In the genomic region with DNA sequence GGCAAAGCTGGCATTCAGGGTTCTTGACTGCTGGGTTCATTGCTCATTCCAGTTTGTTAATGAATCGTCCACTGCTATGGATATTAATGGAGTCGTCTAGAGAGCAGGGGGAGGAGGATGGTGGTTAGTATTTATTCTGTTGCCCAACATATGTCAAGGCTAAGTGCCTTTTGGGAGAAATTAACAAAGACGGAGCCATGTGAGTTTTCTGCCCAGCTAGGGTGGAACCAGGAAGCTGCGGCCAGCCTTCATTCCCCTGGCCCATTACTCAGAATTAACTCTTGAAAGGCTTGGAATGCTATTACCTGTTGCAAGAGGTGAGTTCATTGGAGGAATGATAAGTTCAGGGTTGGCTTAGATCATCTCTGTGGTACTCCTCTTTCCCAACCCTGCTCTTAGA, we compare ENCODE assay signal across 27 cellular contexts. TPM values are rescaled to one million over a fixed set of nuclear protein-coding genes. Genes with fewer than 3 reads are reported as not detected.
DNase-seq lines count a peak whose midpoint lies in the region; ATAC-seq and TF ChIP-seq lines count a peak whose summit lies in the region.
"Had no signal": no experiment of that assay in that cellular context is flagged by ENCODE, and none has a peak within 500 bp of the region (broad histone marks: within the 10 kb centered on the region; RNA-seq: fewer than 3 reads in every experiment).

No MANE protein-coding gene starts in this region.

- POLR2A ChIA-PET in WTC11 (lab: Charles Lee): interaction anchor here (0.6 to 1.9 kb wide), 2 partner anchors 9 to 203 kb away, joined by 3 to 5 read pairs; no protein-coding TSS in a partner anchor

- H3K4me3 ChIP-seq in thoracic aorta: no peak overlapping the region
- H3K4me3 ChIP-seq: BLaER1 treated with 17β-estradiol and CSF1 and Interleukin-3, amounts not matched to agents 10 nM and 100 nM; K562; MG63; skin epidermis; upper lobe of left lung had no signal

- H3K36me3 ChIP-seq in thoracic aorta: no peaks in the 10 kb centered on the region
- H3K36me3 ChIP-seq: MG63, neutrophil, upper lobe of left lung had no signal

- H3K4me3 Mint-ChIP-seq in WTC11: no peak overlapping the region
- H3K4me3 Mint-ChIP-seq in nephron: no peak overlapping the region
- H3K4me3 Mint-ChIP-seq: activated CD4-positive, alpha-beta memory T cell treated with anti-CD3 and anti-CD28 coated beads, Interleukin-2, amount 10 ng/mL, durations not matched to agents 7 days and 5 days; activated naive CD4-positive, alpha-beta T cell treated with anti-CD3 and anti-CD28 coated beads, Interleukin-2, amount 50 U/mL, for 24 hours; activated T-helper 17 cell treated with anti-CD3 and anti-CD28 coated beads, Interleukin-2, amount 50 U/mL, for 72 hours; T-helper 1 cell treated with Interleukin-12 subunit alpha and Interleukin-12 subunit beta and Interleukin-4 antibody, amounts not matched to agents 30 μg/mL and 1 μg/mL, for 36 hours had no signal

- H3K4me1 ChIP-seq in thoracic aorta (ENCODE audit: control insufficient read depth in 1 of 2, low read depth in 2 of 2): peaks cover 44 to 96% of the 10 kb centered on the region in 2 donors
- H3K4me1 ChIP-seq: upper lobe of left lung had no signal

- no peak for DNase-seq in WTC11 (ENCODE audit: low spot score)
- DNase-seq in epithelial cell of prostate (ENCODE audit: low read depth, low spot score): no peak
- DNase-seq in thoracic aorta (ENCODE audit: low spot score): no peak
- no peak for DNase-seq in NCI-H2107 treated with DMSO at 0.1 percent for 48 hours (lab: John Stamatoyannopoulos, UW; ENCODE audit: unreplicated experiment)
- DNase-seq: activated CD4-positive, alpha-beta memory T cell treated with anti-CD3 and anti-CD28 coated beads, Interleukin-2, amount 10 ng/mL, durations not matched to agents 7 days and 5 days; activated CD4-positive, CD25-positive, alpha-beta regulatory T cell treated with anti-CD3 and anti-CD28 coated beads, Interleukin-2, amount 50 U/mL, for 72 hours; cerebellar nuclear complex; DMS79; left cardiac atrium; MG63; NCI-H1417 treated with DMSO at 0.1 percent for 48 hours; NCI-H2107; NCI-H446; NCI-H82; RPMI8226; SK-N-SH; upper lobe of left lung had no signal

- no peaks in the 10 kb centered on the region for H3K9me3 ChIP-seq in thoracic aorta
- H3K9me3 ChIP-seq: BLaER1 treated with 17β-estradiol and CSF1 and Interleukin-3, amounts not matched to agents 10 nM and 100 nM; MG63; neutrophil; SK-N-SH; upper lobe of left lung had no signal

- H3K36me3 Mint-ChIP-seq in WTC11: peaks cover 50% of the 10 kb centered on the region
- H3K36me3 Mint-ChIP-seq in nephron (ENCODE audit: low read depth): peaks cover 24% of the 10 kb centered on the region
- H3K36me3 Mint-ChIP-seq: activated naive CD4-positive, alpha-beta T cell treated with anti-CD3 and anti-CD28 coated beads, Interleukin-2, amount 50 U/mL, for 24 hours had no signal

- H3K27ac ChIP-seq in epithelial cell of prostate: peak overlapping the region; percentile 58
- peak overlapping the region; percentile 66 to 69 for H3K27ac ChIP-seq in thoracic aorta
- H3K27ac ChIP-seq: BLaER1 treated with 17β-estradiol and CSF1 and Interleukin-3, amounts not matched to agents 10 nM and 100 nM; neutrophil; skin epidermis; upper lobe of left lung had no signal

- no peaks in the 10 kb centered on the region for H3K27me3 ChIP-seq in thoracic aorta (replicated peaks; ENCODE audit: insufficient read depth)
- H3K27me3 ChIP-seq: BLaER1 treated with 17β-estradiol and CSF1 and Interleukin-3, amounts not matched to agents 10 nM and 100 nM; MG63; neutrophil; upper lobe of left lung had no signal

- no peaks in the 10 kb centered on the region for H3K9me3 Mint-ChIP-seq in WTC11
- no peaks in the 10 kb centered on the region for H3K9me3 Mint-ChIP-seq in nephron
- H3K9me3 Mint-ChIP-seq: activated CD4-positive, alpha-beta memory T cell treated with anti-CD3 and anti-CD28 coated beads, Interleukin-2, amount 10 ng/mL, durations not matched to agents 7 days and 5 days; activated naive CD4-positive, alpha-beta T cell treated with anti-CD3 and anti-CD28 coated beads, Interleukin-2, amount 50 U/mL, for 24 hours; activated T-helper 17 cell treated with anti-CD3 and anti-CD28 coated beads, Interleukin-2, amount 50 U/mL, for 72 hours; T-helper 1 cell treated with Interleukin-12 subunit alpha and Interleukin-12 subunit beta and Interleukin-4 antibody, amounts not matched to agents 30 μg/mL and 1 μg/mL, for 36 hours had no signal

- TF ChIP-seq CTCF in WTC11 (IDR thresholded peaks at IDR 0.05) (no peak), nephron (IDR thresholded peaks at IDR 0.05; ENCODE audit: unreplicated experiment in 3 of 3) (no peak), thoracic aorta (IDR thresholded peaks at IDR 0.05) (no peak)

- H3K4me1 Mint-ChIP-seq in WTC11: peaks cover 79% of the 10 kb centered on the region
- H3K4me1 Mint-ChIP-seq in nephron: peaks cover 52% of the 10 kb centered on the region
- H3K4me1 Mint-ChIP-seq: activated CD4-positive, alpha-beta memory T cell treated with anti-CD3 and anti-CD28 coated beads, Interleukin-2, amount 10 ng/mL, durations not matched to agents 7 days and 5 days; activated naive CD4-positive, alpha-beta T cell treated with anti-CD3 and anti-CD28 coated beads, Interleukin-2, amount 50 U/mL, for 24 hours; activated T-helper 17 cell treated with anti-CD3 and anti-CD28 coated beads, Interleukin-2, amount 50 U/mL, for 72 hours had no signal

- CTCF ChIA-PET in WTC11 (lab: Charles Lee): interaction anchor here (0.6 to 1.9 kb wide), 3 partner anchors 9 to 128 kb away, joined by 4 read pairs; no protein-coding TSS in a partner anchor

- peak overlapping the region; percentile 53 for H3K27ac Mint-ChIP-seq in WTC11
- peak overlapping the region; percentile 36 to 88 (median 44) for H3K27ac Mint-ChIP-seq in nephron
- H3K27ac Mint-ChIP-seq: activated CD4-positive, alpha-beta memory T cell treated with anti-CD3 and anti-CD28 coated beads, Interleukin-2, amount 10 ng/mL, durations not matched to agents 7 days and 5 days; activated naive CD4-positive, alpha-beta T cell treated with anti-CD3 and anti-CD28 coated beads, Interleukin-2, amount 50 U/mL, for 24 hours; activated T-helper 17 cell treated with anti-CD3 and anti-CD28 coated beads, Interleukin-2, amount 50 U/mL, for 72 hours; T-helper 1 cell treated with Interleukin-12 subunit alpha and Interleukin-12 subunit beta and Interleukin-4 antibody, amounts not matched to agents 30 μg/mL and 1 μg/mL, for 36 hours had no signal

- no peak for ATAC-seq in WTC11
- no peak for ATAC-seq in thoracic aorta (ENCODE audit: insufficient number of reproducible peaks, low FRiP score, low read depth)
- no peak for ATAC-seq in GM18502 (IDR thresholded peaks at IDR 0.05; ENCODE audit: poor library complexity, unreplicated experiment)
- ATAC-seq in GM21717 (IDR thresholded peaks at IDR 0.05; ENCODE audit: unreplicated experiment): no peak
- ATAC-seq: activated T-helper 17 cell treated with anti-CD3 and anti-CD28 coated beads, Interleukin-2, amount 50 U/mL, for 72 hours; K562; left cardiac atrium had no signal

- H3K27me3 Mint-ChIP-seq in WTC11 (ENCODE audit: low read depth) (no peaks in the 10 kb centered on the region), nephron (ENCODE audit: low read depth) (no peaks in the 10 kb centered on the region)

TF ChIP-seq in WTC11, 78 proteins besides CTCF, POLR2A, EP300 and RAD21 (continues in another document):
- no peak for TF ChIP-seq GRHL2 (CRISPR knock-in tag; IDR thresholded peaks at IDR 0.05; ENCODE audit: insufficient replicate concordance, severe bottlenecking)
- TF ChIP-seq, protein P1, sequence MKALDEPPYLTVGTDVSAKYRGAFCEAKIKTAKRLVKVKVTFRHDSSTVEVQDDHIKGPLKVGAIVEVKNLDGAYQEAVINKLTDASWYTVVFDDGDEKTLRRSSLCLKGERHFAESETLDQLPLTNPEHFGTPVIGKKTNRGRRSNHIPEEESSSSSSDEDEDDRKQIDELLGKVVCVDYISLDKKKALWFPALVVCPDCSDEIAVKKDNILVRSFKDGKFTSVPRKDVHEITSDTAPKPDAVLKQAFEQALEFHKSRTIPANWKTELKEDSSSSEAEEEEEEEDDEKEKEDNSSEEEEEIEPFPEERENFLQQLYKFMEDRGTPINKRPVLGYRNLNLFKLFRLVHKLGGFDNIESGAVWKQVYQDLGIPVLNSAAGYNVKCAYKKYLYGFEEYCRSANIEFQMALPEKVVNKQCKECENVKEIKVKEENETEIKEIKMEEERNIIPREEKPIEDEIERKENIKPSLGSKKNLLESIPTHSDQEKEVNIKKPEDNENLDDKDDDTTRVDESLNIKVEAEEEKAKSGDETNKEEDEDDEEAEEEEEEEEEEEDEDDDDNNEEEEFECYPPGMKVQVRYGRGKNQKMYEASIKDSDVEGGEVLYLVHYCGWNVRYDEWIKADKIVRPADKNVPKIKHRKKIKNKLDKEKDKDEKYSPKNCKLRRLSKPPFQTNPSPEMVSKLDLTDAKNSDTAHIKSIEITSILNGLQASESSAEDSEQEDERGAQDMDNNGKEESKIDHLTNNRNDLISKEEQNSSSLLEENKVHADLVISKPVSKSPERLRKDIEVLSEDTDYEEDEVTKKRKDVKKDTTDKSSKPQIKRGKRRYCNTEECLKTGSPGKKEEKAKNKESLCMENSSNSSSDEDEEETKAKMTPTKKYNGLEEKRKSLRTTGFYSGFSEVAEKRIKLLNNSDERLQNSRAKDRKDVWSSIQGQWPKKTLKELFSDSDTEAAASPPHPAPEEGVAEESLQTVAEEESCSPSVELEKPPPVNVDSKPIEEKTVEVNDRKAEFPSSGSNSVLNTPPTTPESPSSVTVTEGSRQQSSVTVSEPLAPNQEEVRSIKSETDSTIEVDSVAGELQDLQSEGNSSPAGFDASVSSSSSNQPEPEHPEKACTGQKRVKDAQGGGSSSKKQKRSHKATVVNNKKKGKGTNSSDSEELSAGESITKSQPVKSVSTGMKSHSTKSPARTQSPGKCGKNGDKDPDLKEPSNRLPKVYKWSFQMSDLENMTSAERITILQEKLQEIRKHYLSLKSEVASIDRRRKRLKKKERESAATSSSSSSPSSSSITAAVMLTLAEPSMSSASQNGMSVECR (CRISPR knock-in tag; IDR thresholded peaks at IDR 0.05; ENCODE audit: borderline replicate concordance): no peak
- TF ChIP-seq TEAD1 (CRISPR knock-in tag; IDR thresholded peaks at IDR 0.05): no peak
- TF ChIP-seq GABPB1 (CRISPR knock-in tag; IDR thresholded peaks at IDR 0.05): no peak
- TF ChIP-seq NR2C2 (CRISPR knock-in tag; IDR thresholded peaks at IDR 0.05): no peak
- TF ChIP-seq RELA (CRISPR knock-in tag; IDR thresholded peaks at IDR 0.05; ENCODE audit: borderline replicate concordance): no peak
- no peak for TF ChIP-seq ZNF232 (CRISPR knock-in tag; IDR thresholded peaks at IDR 0.05)
- TF ChIP-seq EMX1 (CRISPR knock-in tag; IDR thresholded peaks at IDR 0.05): no peak
- TF ChIP-seq, protein P2, sequence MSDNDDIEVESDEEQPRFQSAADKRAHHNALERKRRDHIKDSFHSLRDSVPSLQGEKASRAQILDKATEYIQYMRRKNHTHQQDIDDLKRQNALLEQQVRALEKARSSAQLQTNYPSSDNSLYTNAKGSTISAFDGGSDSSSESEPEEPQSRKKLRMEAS (CRISPR knock-in tag; IDR thresholded peaks at IDR 0.05): no peak

RNA-seq across cellular contexts. Expression of a gene that starts 19.3 kb away (rescaled TPM):
- total RNA-seq in WTC11 (2021): 514 to 873 TPM (median 854 TPM) in 3 replicates
- 1,000 to 10,000 TPM in 1 of 2 donors, 100 to 1,000 TPM in 1; 608 to 2,156 TPM for total RNA-seq in thoracic aorta

RNA-seq across cellular contexts. Expression of a gene that starts 42.8 kb away (rescaled TPM):
- total RNA-seq in WTC11 (2021): 5.3 to 12.5 TPM (median 6.4 TPM) in 3 replicates
- total RNA-seq in thoracic aorta: 1,000 to 10,000 TPM in 1 of 2 donors, 100 to 1,000 TPM in 1; 482 to 2,105 TPM
- total RNA-seq: activated CD4-positive, alpha-beta memory T cell treated with anti-CD3 and anti-CD28 coated beads, Interleukin-2, amount 10 ng/mL, durations not matched to agents 7 days and 5 days; activated T-helper 17 cell treated with anti-CD3 and anti-CD28 coated beads, Interleukin-2, amount 50 U/mL, for 72 hours had no signal

Comparison
In these comparisons a context has a peak if more than half of its experiments do, and no peak if none do; other contexts are left out.
1. RNA of a gene that starts 42.8 kb away (total RNA-seq): 482 to 2,105 TPM in thoracic aorta; 5.3 to 12.5 TPM in WTC11; every median in the first group is over 10 times any median in the second.